Comparison of ENCODE assay signal across 9 cellular contexts in genomic region chr3:156792945-156793344, GRCh38. TPM values are rescaled to one million over a fixed set of nuclear protein-coding genes. Genes with fewer than 3 reads are reported as not detected.
DNase-seq lines count a peak whose midpoint lies in the region; ATAC-seq and TF ChIP-seq lines count a peak whose summit lies in the region.
"Had no signal": no experiment of that assay in that cellular context is flagged by ENCODE, and none has a peak within 500 bp of the region (broad histone marks: within the 10 kb centered on the region; RNA-seq: fewer than 3 reads in every experiment).

No MANE protein-coding gene starts in this region.

- DNase-seq in Right ventricle myocardium inferior (ENCODE audit: missing footprints) = no peak
- no peak for DNase-seq in cardiac septum (ENCODE audit: low spot score)
- DNase-seq in MV-4-11 (lab: John Stamatoyannopoulos, UW) = peak; percentile 47
- DNase-seq in dorsolateral prefrontal cortex = no peak
- DNase-seq in upper lobe of right lung = no peak
- DNase-seq in A172 (ENCODE audit: low spot score) = no peak
- no peak for DNase-seq in GM13977 (ENCODE audit: low spot score)
- no peak for DNase-seq in NOMO-1 treated with DMSO at 0.1 percent for 48 hours (lab: John Stamatoyannopoulos, UW; ENCODE audit: unreplicated experiment)

- H3K27me3 ChIP-seq in dorsolateral prefrontal cortex (no peaks in the 10 kb centered on the region), upper lobe of right lung (no peaks in the 10 kb centered on the region)

- ATAC-seq in Right ventricle myocardium inferior = peak; percentile 64
- ATAC-seq in upper lobe of right lung = peak; percentile 63

- intact Hi-C loops in Right ventricle myocardium inferior (cut with DNase I) = no loop called here
- intact Hi-C loops in cardiac septum (cut with DNase I) = no loop called here
- intact Hi-C loops in dorsolateral prefrontal cortex (cut with DNase I) = no loop called here
- intact Hi-C loops in upper lobe of right lung (cut with DNase I) = no loop called here

- TF ChIP-seq CTCF in dorsolateral prefrontal cortex (IDR thresholded peaks at IDR 0.05 in 54 of 56, conservative IDR thresholded peaks at IDR 0.05 in 2 of 56; ENCODE audit: low read depth in 1 of 56, partially characterized antibody in 56 of 56) (no peak), upper lobe of right lung (IDR thresholded peaks at IDR 0.05) (no peak), GM13977 (IDR thresholded peaks at IDR 0.05; ENCODE audit: extremely low read depth, insufficient read depth, missing control alignments) (no peak)

- no peaks in the 10 kb centered on the region for H3K9me3 ChIP-seq in upper lobe of right lung

- peak overlapping the region in 36 of 59 donors; percentile 7 to 88 (median 73) for H3K27ac ChIP-seq in dorsolateral prefrontal cortex
- no peak overlapping the region for H3K27ac ChIP-seq in upper lobe of right lung
- H3K27ac ChIP-seq: KMS-11 had no signal

- in situ Hi-C loops in GM13977 (cut with MboI; ENCODE audit: low pct_unique_long_range_greater_than_20kb, low sequenced_read_pairs, unreplicated experiment) = no loop called here

- no peaks in the 10 kb centered on the region for H3K36me3 ChIP-seq in upper lobe of right lung

- H3K4me1 ChIP-seq in upper lobe of right lung = peaks cover 6% of the 10 kb centered on the region

- no peak overlapping the region for H3K4me3 ChIP-seq in dorsolateral prefrontal cortex
- no peak overlapping the region for H3K4me3 ChIP-seq in upper lobe of right lung

RNA-seq across cellular contexts. Expression of gene LEKR1, which starts 33.2 kb away (rescaled TPM):
- total RNA-seq in Right ventricle myocardium inferior = 0.78 TPM
- total RNA-seq in cardiac septum = 0.32 TPM
- total RNA-seq in dorsolateral prefrontal cortex = 1 to 10 TPM in 77 of 120 experiments, under 1 TPM in 37, not detected in 6; 0.25 to 7.8 (median 1.3) TPM
- 2.1 TPM for total RNA-seq in upper lobe of right lung
- 0.72 and 0.96 TPM in 2 replicates for total RNA-seq in A172 (2014; rRNA removed; shearing (Covaris generic))
